Comparison of ENCODE assay signal across 14 cellular contexts in genomic region chr5:107257885-107258520, GRCh38.
DNase-seq lines count a peak whose midpoint lies in the region; ATAC-seq lines count a peak whose summit lies in the region.
"Had no signal": no experiment of that assay in that cellular context is flagged by ENCODE, and none has a peak within 500 bp of the region (broad histone marks: within the 10 kb centered on the region; RNA-seq: fewer than 3 reads in every experiment).

No MANE protein-coding gene starts in this region.

- DNase-seq in activated CD4-positive, alpha-beta T cell treated with anti-CD3 and anti-CD28 coated beads for 36 hours, result peak; percentile 24
- DNase-seq in activated CD4-positive, alpha-beta T cell treated with anti-CD3 and anti-CD28 coated beads for 4 hours, result no peak
- DNase-seq in M059J (ENCODE audit: low read depth) (peak; percentile 28), renal cortical epithelial cell (ENCODE audit: low read depth) (peak; percentile 36), T1000 (lab: John Stamatoyannopoulos, UW) (no peak), iPS-NIHi11 (ENCODE audit: low spot score) (no peak)
- DNase-seq: 8988T, COR-L47, cortex of kidney, NCI-H446 treated with DMSO at 0.1 percent for 48 hours, T-helper 9 cell had no signal

- no peak overlapping the region for H3K4me3 Mint-ChIP-seq in activated CD4-positive, alpha-beta T cell treated with anti-CD3 and anti-CD28 coated beads for 36 hours

- peak; percentile 86 for ATAC-seq in activated CD4-positive, alpha-beta T cell treated with anti-CD3 and anti-CD28 coated beads for 36 hours
- ATAC-seq in HG02642 (IDR thresholded peaks at IDR 0.05; ENCODE audit: poor library complexity, unreplicated experiment), result peak; percentile 77
- no peak for ATAC-seq in HG03354 (IDR thresholded peaks at IDR 0.05; ENCODE audit: poor library complexity, severe bottlenecking, unreplicated experiment)
- ATAC-seq: sciatic nerve had no signal

- peaks cover 7% of the 10 kb centered on the region for H3K4me1 Mint-ChIP-seq in activated CD4-positive, alpha-beta T cell treated with anti-CD3 and anti-CD28 coated beads for 36 hours

- H3K9me3 Mint-ChIP-seq in activated CD4-positive, alpha-beta T cell treated with anti-CD3 and anti-CD28 coated beads for 36 hours (ENCODE audit: low read depth), result no peaks in the 10 kb centered on the region

- CTCF ChIA-PET in activated CD4-positive, alpha-beta T cell treated with anti-CD3 and anti-CD28 coated beads for 36 hours (lab: Charles Lee), result interaction anchor here (1.0 to 1.3 kb wide), 2 partner anchors 10 to 12 kb away, joined by 4 read pairs; no protein-coding TSS in a partner anchor

- POLR2A ChIA-PET in activated CD4-positive, alpha-beta T cell treated with anti-CD3 and anti-CD28 coated beads for 36 hours (lab: Charles Lee), result no interaction called here

- H3K36me3 Mint-ChIP-seq in activated CD4-positive, alpha-beta T cell treated with anti-CD3 and anti-CD28 coated beads for 36 hours (ENCODE audit: low read depth), result no peaks in the 10 kb centered on the region

- peaks cover 11% of the 10 kb centered on the region for H3K27me3 Mint-ChIP-seq in activated CD4-positive, alpha-beta T cell treated with anti-CD3 and anti-CD28 coated beads for 36 hours

- no peak overlapping the region for H3K27ac Mint-ChIP-seq in activated CD4-positive, alpha-beta T cell treated with anti-CD3 and anti-CD28 coated beads for 36 hours

- intact Hi-C loops in activated CD4-positive, alpha-beta T cell treated with anti-CD3 and anti-CD28 coated beads for 36 hours (cut with DNase I, micrococcal nuclease), result no loop called here

Comparison
In these comparisons a context has a peak if more than half of its experiments do, and no peak if none do; other contexts are left out.
1. DNase-seq: peak in activated CD4-positive, alpha-beta T cell treated with anti-CD3 and anti-CD28 coated beads for 36 hours (single experiment), M059J (single experiment) and renal cortical epithelial cell (single experiment); none in activated CD4-positive, alpha-beta T cell treated with anti-CD3 and anti-CD28 coated beads for 4 hours (0 of 2), T1000 (single experiment) and iPS-NIHi11 (single experiment).